In the genomic region with DNA sequence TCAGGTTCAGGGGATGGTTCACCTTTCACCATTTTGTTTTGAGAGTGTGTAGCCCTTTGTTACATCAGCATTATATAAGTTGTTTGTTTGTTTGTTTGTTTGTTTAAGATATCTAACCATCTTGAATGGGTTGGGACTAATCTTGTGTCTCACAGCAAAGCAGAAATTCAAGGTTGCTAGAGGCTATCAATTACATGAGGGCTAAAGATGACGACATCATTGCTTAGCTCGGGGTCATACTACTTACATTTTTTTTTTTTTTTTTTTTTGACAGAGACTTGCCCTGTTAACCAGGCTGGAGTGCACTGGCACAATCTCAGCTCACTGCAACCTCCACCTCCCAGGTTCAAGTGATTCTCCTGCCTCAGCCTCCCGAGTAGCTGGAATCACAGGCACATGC, we compare ENCODE assay signal across 10 cellular contexts.
"Had no signal": no experiment of that assay in that cellular context is flagged by ENCODE, and none has a peak within 500 bp of the region (broad histone marks: within the 10 kb centered on the region; RNA-seq: fewer than 3 reads in every experiment).

No MANE protein-coding gene starts in this region.

- H3K27ac ChIP-seq: GM23248, HL-60 had no signal

- FAIRE-seq: K562 had no signal

- H3K9me3 ChIP-seq: HAP-1 had no signal

- H3K36me3 ChIP-seq: HAP-1 had no signal

- H3K4me1 ChIP-seq: HAP-1 had no signal

- DNase-seq: GM23248, GOT3, H7, HFFc6, IMR-90, KG1 had no signal

- H3K9ac ChIP-seq: GM23248 had no signal

- ATAC-seq: HCT116, K562 had no signal

- H3K4me3 ChIP-seq: GM23248, HAP-1, K562 had no signal

- H2AFZ ChIP-seq: GM23248 had no signal
